Comparison of ENCODE assay signal across 10 cellular contexts in the genomic region with DNA sequence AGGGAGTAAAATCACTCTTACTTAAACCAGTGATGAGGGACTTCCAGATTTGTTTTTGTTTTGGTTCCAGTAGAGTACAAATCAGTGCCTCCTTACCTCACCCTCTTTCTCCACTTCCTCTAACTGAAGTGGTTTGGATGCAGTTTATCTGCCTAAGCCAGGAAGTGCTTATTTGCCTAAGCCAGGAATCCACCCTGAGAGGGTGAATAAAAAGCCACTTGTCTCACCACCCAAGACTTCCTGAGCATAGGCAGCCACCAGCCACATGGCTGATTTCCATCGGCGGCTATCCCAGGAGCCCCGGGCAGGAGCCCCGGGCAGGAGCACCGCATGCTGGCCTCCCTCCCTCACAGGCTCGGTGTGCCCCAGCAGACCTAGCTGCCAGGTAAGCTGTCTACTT. TPM values are rescaled to one million over a fixed set of nuclear protein-coding genes. Genes with fewer than 3 reads are reported as not detected.
DNase-seq lines count a peak whose midpoint lies in the region; ATAC-seq and TF ChIP-seq lines count a peak whose summit lies in the region.
"Had no signal": no experiment of that assay in that cellular context is flagged by ENCODE, and none has a peak within 500 bp of the region (broad histone marks: within the 10 kb centered on the region; RNA-seq: fewer than 3 reads in every experiment).

No MANE protein-coding gene starts in this region.

- TF ChIP-seq CTCF in fibroblast of pulmonary artery (IDR thresholded peaks at IDR 0.05; ENCODE audit: low read length, missing control alignments): no peak

- peak; percentile 76 for DNase-seq in A172 (ENCODE audit: low spot score)
- DNase-seq in OCI-M1 (lab: John Stamatoyannopoulos, UW): peak; percentile 79
- DNase-seq in fibroblast of pulmonary artery (ENCODE audit: low read depth): peak; percentile 84
- DNase-seq in occipital lobe (lab: John Stamatoyannopoulos, UW): no peak
- DNase-seq in SK-N-DZ (ENCODE audit: low spot score): no peak
- DNase-seq: activated T-cell treated with anti-CD3 and anti-CD28 coated beads, Interleukin-2, amount 50 U/mL, for 72 hours had no signal

- ATAC-seq in GM18861 (IDR thresholded peaks at IDR 0.05; ENCODE audit: unreplicated experiment) (peak; percentile 62), HG03280 (IDR thresholded peaks at IDR 0.05; ENCODE audit: unreplicated experiment) (no peak), HG03175 (IDR thresholded peaks at IDR 0.05; ENCODE audit: unreplicated experiment) (no peak)

- no peak overlapping the region for H3K4me3 ChIP-seq in fibroblast of pulmonary artery (replicated peaks; ENCODE audit: low read depth, low read length)

RNA-seq across cellular contexts. Expression of gene LRP11, which starts 12.0 kb away (rescaled TPM):
- total RNA-seq in A172 (2014; rRNA removed; shearing (Covaris generic)): 43.4 and 43.9 TPM in 2 replicates
- total RNA-seq in occipital lobe: 35.2 TPM
- polyA plus RNA-seq in SK-N-DZ (2014; cell fraction: cytosol; rRNA removed): 21.8 and 25.4 TPM in 2 replicates
- 15.9 and 19.2 TPM in 2 replicates for polyA plus RNA-seq in SK-N-DZ (2014; cell fraction: nucleus; rRNA removed)

RNA-seq across cellular contexts. Expression of gene RAET1E, which starts 45.7 kb away (rescaled TPM):
- 0.22 and 1.0 TPM in 2 replicates for total RNA-seq in A172 (2014; rRNA removed; shearing (Covaris generic))
- total RNA-seq in occipital lobe: not detected
- not detected in 2 replicates for polyA plus RNA-seq in SK-N-DZ (2014; cell fraction: cytosol; rRNA removed)
- not detected in 2 replicates for polyA plus RNA-seq in SK-N-DZ (2014; cell fraction: nucleus; rRNA removed)
- total RNA-seq: activated T-cell treated with anti-CD3 and anti-CD28 coated beads, Interleukin-2, amount 50 U/mL, for 72 hours; lung microvascular endothelial cell had no signal

Comparison
In these comparisons a context has a peak if more than half of its experiments do, and no peak if none do; other contexts are left out.
1. DNase-seq: peak in A172 (single experiment), OCI-M1 (single experiment) and fibroblast of pulmonary artery (single experiment); none in occipital lobe (single experiment) and SK-N-DZ (single experiment).